ENCODE assay signal across 18 cellular contexts in genomic region chr6:74268821-74269600, GRCh38.
"Had no signal": no experiment of that assay in that cellular context is flagged by ENCODE, and none has a peak within 500 bp of the region (broad histone marks: within the 10 kb centered on the region; RNA-seq: fewer than 3 reads in every experiment).

No MANE protein-coding gene starts in this region.

- ATAC-seq: heart left ventricle, left colon, left ventricle myocardium superior had no signal

- DNase-seq: cortex of kidney; dorsolateral prefrontal cortex; effector CD8-positive, alpha-beta T cell; heart left ventricle; hippocampal formation; left colon; left ventricle myocardium superior; mesendoderm; naive B cell; posterior cingulate gyrus; sigmoid colon; small intestine; stimulated activated CD4-positive, alpha-beta T cell treated with anti-CD3 and anti-CD28 coated beads, Interleukin-2, amount 100 ng/mL, for 48 hours; stimulated activated naive CD4-positive, alpha-beta T cell treated with Interleukin-2 at 50 U/mL for 16 hours; upper lobe of left lung; uterus had no signal

- H3K4me3 ChIP-seq: dorsolateral prefrontal cortex, heart left ventricle, lung, right atrium auricular region, sigmoid colon, upper lobe of left lung, uterus had no signal

- H3K36me3 ChIP-seq: heart left ventricle, right atrium auricular region, sigmoid colon, upper lobe of left lung, uterus had no signal

- H3K27ac ChIP-seq: dorsolateral prefrontal cortex, heart left ventricle, right atrium auricular region, sigmoid colon, upper lobe of left lung, uterus had no signal

- H3K9me3 ChIP-seq: heart left ventricle, right atrium auricular region, sigmoid colon, upper lobe of left lung, uterus had no signal

- H3K27me3 ChIP-seq: dorsolateral prefrontal cortex, heart left ventricle, right atrium auricular region, sigmoid colon, upper lobe of left lung, uterus had no signal

- H3K4me1 ChIP-seq: heart left ventricle, right atrium auricular region, sigmoid colon, upper lobe of left lung, uterus had no signal
